In the genomic region with DNA sequence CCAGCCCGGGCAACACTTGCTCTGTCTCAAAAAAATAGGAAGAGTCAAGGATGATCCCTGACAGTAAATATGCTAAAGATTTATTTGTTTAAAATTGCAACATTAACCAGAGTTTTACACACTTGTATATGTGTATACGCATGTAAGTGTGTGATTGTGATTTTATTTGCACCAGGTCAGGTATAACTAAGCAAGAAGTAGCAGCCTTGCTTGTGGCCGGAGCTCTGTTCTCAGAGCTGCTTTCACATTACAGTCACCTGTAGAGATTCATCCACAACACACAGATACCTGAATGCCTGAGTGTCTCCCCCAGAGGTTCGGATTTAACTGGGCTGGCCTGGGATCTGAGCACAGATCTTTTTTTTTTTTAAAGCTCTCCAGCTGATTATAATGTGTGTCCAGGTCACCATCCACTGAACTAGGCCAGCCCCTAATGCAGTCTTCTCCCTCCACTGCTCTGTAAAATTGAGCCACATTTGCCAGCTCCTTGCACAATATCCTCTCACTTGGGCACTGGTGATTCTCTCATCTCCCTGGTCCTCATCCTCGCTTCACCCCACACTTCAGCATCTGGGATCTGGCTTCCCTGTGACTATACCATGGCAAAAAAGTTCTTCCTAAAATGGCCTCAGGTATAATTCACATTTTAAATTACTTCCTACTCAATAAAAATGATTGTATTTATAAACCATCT, we compare ENCODE assay signal across 1 cellular context.
TF ChIP-seq lines count a peak whose summit lies in the region.

No MANE protein-coding gene starts in this region.

TF ChIP-seq in A549, 52 proteins besides CTCF, POLR2A, EP300 and RAD21 (continued from another document):
- TF ChIP-seq, protein P1, sequence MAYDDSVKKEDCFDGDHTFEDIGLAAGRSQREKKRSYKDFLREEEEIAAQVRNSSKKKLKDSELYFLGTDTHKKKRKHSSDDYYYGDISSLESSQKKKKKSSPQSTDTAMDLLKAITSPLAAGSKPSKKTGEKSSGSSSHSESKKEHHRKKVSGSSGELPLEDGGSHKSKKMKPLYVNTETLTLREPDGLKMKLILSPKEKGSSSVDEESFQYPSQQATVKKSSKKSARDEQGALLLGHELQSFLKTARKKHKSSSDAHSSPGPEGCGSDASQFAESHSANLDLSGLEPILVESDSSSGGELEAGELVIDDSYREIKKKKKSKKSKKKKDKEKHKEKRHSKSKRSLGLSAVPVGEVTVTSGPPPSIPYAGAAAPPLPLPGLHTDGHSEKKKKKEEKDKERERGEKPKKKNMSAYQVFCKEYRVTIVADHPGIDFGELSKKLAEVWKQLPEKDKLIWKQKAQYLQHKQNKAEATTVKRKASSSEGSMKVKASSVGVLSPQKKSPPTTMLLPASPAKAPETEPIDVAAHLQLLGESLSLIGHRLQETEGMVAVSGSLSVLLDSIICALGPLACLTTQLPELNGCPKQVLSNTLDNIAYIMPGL (CRISPR knock-in tag; IDR thresholded peaks at IDR 0.05; ENCODE audit: borderline replicate concordance), result peak; percentile 12; the same call in 1 of the 2 replicates
- TF ChIP-seq HOXA7 (CRISPR knock-in tag; IDR thresholded peaks at IDR 0.05) (peak; percentile 53; the same call in 1 of the 2 replicates), FOXS1 (CRISPR knock-in tag; IDR thresholded peaks at IDR 0.05) (0 out of 2 replicates have a peak, but pooled peaks have one; percentile 6), CBX8 (IDR thresholded peaks at IDR 0.05) (no peak), NFE2L2 (conservative IDR thresholded peaks at IDR 0.05; ENCODE audit: low read length) (no peak), CEBPB (IDR thresholded peaks at IDR 0.05) (0 out of 4 replicates have a peak, but pooled peaks of 1 of the 2 experiments have one; percentile 10), MAFK (IDR thresholded peaks at IDR 0.05; ENCODE audit: partially characterized antibody) (no peak)
